15 cellular contexts compared by ENCODE assay signal in the genomic region with DNA sequence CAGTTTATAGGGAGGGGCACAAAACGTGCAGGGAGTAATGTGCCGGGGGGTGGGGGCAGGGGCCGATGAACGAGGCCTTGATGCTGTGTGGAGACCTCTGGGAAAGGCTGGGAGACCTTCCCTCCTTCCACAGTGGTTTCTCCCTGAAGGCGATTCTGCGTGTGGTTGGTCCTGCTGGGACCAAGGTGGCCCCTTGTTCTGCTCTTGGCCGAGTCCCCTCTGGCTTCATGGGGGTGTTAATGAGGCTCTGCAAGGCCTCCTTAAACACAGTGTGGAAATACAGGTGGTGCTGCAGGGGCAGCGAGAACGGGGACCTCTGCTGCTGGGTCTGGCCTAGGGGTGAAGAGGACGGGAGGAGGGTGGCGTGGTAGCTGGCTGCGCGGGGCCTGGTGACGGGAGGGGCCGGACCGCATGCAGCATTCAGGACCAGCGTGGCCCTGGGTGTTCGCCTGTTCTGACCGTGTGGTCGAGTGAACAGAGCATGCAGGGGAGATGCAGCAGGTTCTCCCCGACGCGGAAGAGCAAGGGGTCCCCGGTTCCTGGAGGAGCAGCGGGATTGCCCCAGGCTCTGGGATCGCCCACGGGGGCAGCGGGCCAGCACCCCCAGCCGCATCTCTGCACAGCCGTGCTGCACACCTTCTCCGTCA. TPM values are rescaled to one million over a fixed set of nuclear protein-coding genes. Genes with fewer than 3 reads are reported as not detected.
DNase-seq lines count a peak whose midpoint lies in the region; ATAC-seq lines count a peak whose summit lies in the region.
"Had no signal": no experiment of that assay in that cellular context is flagged by ENCODE, and none has a peak within 500 bp of the region (broad histone marks: within the 10 kb centered on the region; RNA-seq: fewer than 3 reads in every experiment).

No MANE protein-coding gene starts in this region.

- H3K27me3 Mint-ChIP-seq in natural killer cell treated with Interleukin-12 subunit alpha and Interleukin-12 subunit beta and Interleukin-15 and Interleukin-18, amount 100 ng/mL, for 72 hours = no peaks in the 10 kb centered on the region
- no peaks in the 10 kb centered on the region for H3K27me3 Mint-ChIP-seq in stimulated activated naive B cell treated with anti-CD40 and anti-IgM and Interleukin-4, amounts not matched to agents 10 μg/mL and 1 μg/mL and 100 μg/mL, for 72 hours

- H3K9me3 Mint-ChIP-seq in natural killer cell treated with Interleukin-12 subunit alpha and Interleukin-12 subunit beta and Interleukin-15 and Interleukin-18, amount 100 ng/mL, for 72 hours = no peaks in the 10 kb centered on the region
- H3K9me3 Mint-ChIP-seq in stimulated activated naive B cell treated with anti-CD40 and anti-IgM and Interleukin-4, amounts not matched to agents 10 μg/mL and 1 μg/mL and 100 μg/mL, for 72 hours = peaks cover 11 to 15% of the 10 kb centered on the region in 2 donors

- H3K36me3 Mint-ChIP-seq in natural killer cell treated with Interleukin-12 subunit alpha and Interleukin-12 subunit beta and Interleukin-15 and Interleukin-18, amount 100 ng/mL, for 72 hours = no peaks in the 10 kb centered on the region
- peaks cover 61 to 76% of the 10 kb centered on the region in 2 donors for H3K36me3 Mint-ChIP-seq in stimulated activated naive B cell treated with anti-CD40 and anti-IgM and Interleukin-4, amounts not matched to agents 10 μg/mL and 1 μg/mL and 100 μg/mL, for 72 hours

- intact Hi-C loops in cardiac septum (cut with DNase I) = no loop called here
- intact Hi-C loops in left ventricle myocardium superior (cut with micrococcal nuclease) = no loop called here

- H3K27ac Mint-ChIP-seq in natural killer cell treated with Interleukin-12 subunit alpha and Interleukin-12 subunit beta and Interleukin-15 and Interleukin-18, amount 100 ng/mL, for 72 hours = no peak overlapping the region
- H3K27ac Mint-ChIP-seq in stimulated activated naive B cell treated with anti-CD40 and anti-IgM and Interleukin-4, amounts not matched to agents 10 μg/mL and 1 μg/mL and 100 μg/mL, for 72 hours = peak overlapping the region; percentile 77

- H3K4me3 Mint-ChIP-seq in natural killer cell treated with Interleukin-12 subunit alpha and Interleukin-12 subunit beta and Interleukin-15 and Interleukin-18, amount 100 ng/mL, for 72 hours = no peak overlapping the region
- no peak overlapping the region for H3K4me3 Mint-ChIP-seq in stimulated activated naive B cell treated with anti-CD40 and anti-IgM and Interleukin-4, amounts not matched to agents 10 μg/mL and 1 μg/mL and 100 μg/mL, for 72 hours

- peak; percentile 71 for DNase-seq in cardiac septum (ENCODE audit: low spot score)
- DNase-seq in left ventricle myocardium superior = no peak
- peak; percentile 31 for DNase-seq in natural killer cell treated with Interleukin-12 subunit alpha and Interleukin-12 subunit beta and Interleukin-15 and Interleukin-18, amount 100 ng/mL, for 72 hours (ENCODE audit: low spot score)
- DNase-seq in stimulated activated naive B cell treated with anti-CD40 and anti-IgM and Interleukin-4, amounts not matched to agents 10 μg/mL and 1 μg/mL and 100 μg/mL, for 72 hours = no peak
- no peak for DNase-seq in NCI-H526 (lab: John Stamatoyannopoulos, UW)
- DNase-seq in DMS79 (lab: John Stamatoyannopoulos, UW) = no peak
- no peak for DNase-seq in SW 1271 (lab: John Stamatoyannopoulos, UW)
- DNase-seq: NCI-H1436, NCI-H2029, NCI-H2171, NCI-H446, OCI-M1, RPMI8226 had no signal

- no peak for ATAC-seq in left ventricle myocardium superior
- ATAC-seq in natural killer cell treated with Interleukin-12 subunit alpha and Interleukin-12 subunit beta and Interleukin-15 and Interleukin-18, amount 100 ng/mL, for 72 hours = peak in 1 of 2 donors; percentile 29
- ATAC-seq in stimulated activated naive B cell treated with anti-CD40 and anti-IgM and Interleukin-4, amounts not matched to agents 10 μg/mL and 1 μg/mL and 100 μg/mL, for 72 hours (replicated peaks) = no peak
- ATAC-seq: A549 had no signal

- H3K4me1 Mint-ChIP-seq in natural killer cell treated with Interleukin-12 subunit alpha and Interleukin-12 subunit beta and Interleukin-15 and Interleukin-18, amount 100 ng/mL, for 72 hours (ENCODE audit: low read depth in 2 of 2) = peaks cover 0 to 12% of the 10 kb centered on the region in 2 donors
- H3K4me1 Mint-ChIP-seq in stimulated activated naive B cell treated with anti-CD40 and anti-IgM and Interleukin-4, amounts not matched to agents 10 μg/mL and 1 μg/mL and 100 μg/mL, for 72 hours = no peaks in the 10 kb centered on the region

RNA-seq across cellular contexts. Expression of a gene that starts 42.1 kb away (rescaled TPM):
- total RNA-seq in cardiac septum (0.32 TPM), left ventricle myocardium superior (not detected)
- total RNA-seq in natural killer cell treated with Interleukin-12 subunit alpha and Interleukin-12 subunit beta and Interleukin-15 and Interleukin-18, amount 100 ng/mL, for 72 hours = not detected
- total RNA-seq: M059J had no signal

Comparison
In these comparisons a context has a peak if more than half of its experiments do, and no peak if none do; other contexts are left out.
1. DNase-seq: peak in cardiac septum (single experiment) and natural killer cell treated with Interleukin-12 subunit alpha and Interleukin-12 subunit beta and Interleukin-15 and Interleukin-18, amount 100 ng/mL, for 72 hours (single experiment); none in left ventricle myocardium superior (single experiment), stimulated activated naive B cell treated with anti-CD40 and anti-IgM and Interleukin-4, amounts not matched to agents 10 μg/mL and 1 μg/mL and 100 μg/mL, for 72 hours (single experiment), NCI-H526 (0 of 2), DMS79 (single experiment) and SW 1271 (0 of 2).